ENCODE assay signal across 8 cellular contexts in genomic region chr10:110355922-110356627, GRCh38. TPM values are rescaled to one million over a fixed set of nuclear protein-coding genes. Genes with fewer than 3 reads are reported as not detected.
A peak's percentile ranks its signal among the peaks of the same experiment; 100 is the strongest.
DNase-seq lines count a peak whose midpoint lies in the region; ATAC-seq and TF ChIP-seq lines count a peak whose summit lies in the region.

No MANE protein-coding gene starts in this region.

- WGBS in heart right ventricle, 2 donors = 69 to 81% methylated on average over 9 of the region's 9 CpGs

- in situ Hi-C loops in brain microvascular endothelial cell (cut with HindIII; ENCODE audit: low pct_ligation_motif_present, low sequenced_read_pairs) = no loop called here

- no peaks in the 10 kb centered on the region for H3K36me3 ChIP-seq in brain microvascular endothelial cell (replicated peaks)
- H3K36me3 ChIP-seq in heart right ventricle = no peaks in the 10 kb centered on the region

- peak; percentile 20 for DNase-seq in DMS53 treated with DMSO at 0.1 percent for 48 hours (lab: John Stamatoyannopoulos, UW; ENCODE audit: unreplicated experiment)
- no peak for DNase-seq in chondrocyte (ENCODE audit: low spot score)
- DNase-seq in 8988T = no peak
- DNase-seq in brain microvascular endothelial cell = no peak
- no peak for DNase-seq in heart right ventricle
- no peak for DNase-seq in DMS 273 (lab: John Stamatoyannopoulos, UW; ENCODE audit: unreplicated experiment)

- H3K27ac ChIP-seq in brain microvascular endothelial cell (no peak overlapping the region), heart right ventricle (peak overlapping the region in 2 of 10 donors; percentile 12 to 83)

- peak; percentile 17 for ATAC-seq in GM21447 (IDR thresholded peaks at IDR 0.05; ENCODE audit: unreplicated experiment)
- peak; percentile 2 for ATAC-seq in HG03575 (IDR thresholded peaks at IDR 0.05; ENCODE audit: extremely low read depth, insufficient number of reproducible peaks, low FRiP score, unreplicated experiment)
- ATAC-seq in heart right ventricle = no peak

- H3K4me3 ChIP-seq in brain microvascular endothelial cell (ENCODE audit: low read depth, low read length) = no peak overlapping the region
- peak overlapping the region in 4 of 10 donors; percentile 6 to 20 (median 12) for H3K4me3 ChIP-seq in heart right ventricle

- H3K27ac Mint-ChIP-seq in chondrocyte (ENCODE audit: unreplicated experiment) = peak overlapping the region; percentile 27

- no peaks in the 10 kb centered on the region for H3K9me3 Mint-ChIP-seq in chondrocyte (ENCODE audit: low read depth)

- H3K36me3 Mint-ChIP-seq in chondrocyte (ENCODE audit: low read depth) = no peaks in the 10 kb centered on the region

- H3K4me1 Mint-ChIP-seq in chondrocyte (ENCODE audit: low read depth) = peaks cover 42% of the 10 kb centered on the region

- intact Hi-C loops in heart right ventricle (cut with DNase I) = loop anchor here in 6 of 10 donors (2.0 to 5.0 kb wide), 5 partner anchors 61 to 191 kb away; partner anchors contain the start of gene DUSP5 (in 4 of the 6)

- H3K4me1 ChIP-seq in heart right ventricle = peaks cover 0 to 46% (median 9%) of the 10 kb centered on the region in 9 donors

- H3K4me3 Mint-ChIP-seq in chondrocyte (ENCODE audit: unreplicated experiment) = no peak overlapping the region

- H3K9me3 ChIP-seq in heart right ventricle = no peaks in the 10 kb centered on the region

- H3K27me3 ChIP-seq in brain microvascular endothelial cell (replicated peaks) (no peaks in the 10 kb centered on the region), heart right ventricle (peaks cover 0 to 8% (median 0%) of the 10 kb centered on the region in 7 donors)

- TF ChIP-seq CTCF in chondrocyte (IDR thresholded peaks at IDR 0.05) = no peak
- no peak for TF ChIP-seq CTCF in brain microvascular endothelial cell (IDR thresholded peaks at IDR 0.05; ENCODE audit: low read depth, low read length, missing control alignments)
- no peak for TF ChIP-seq CTCF in heart right ventricle (IDR thresholded peaks at IDR 0.05)

- no peaks in the 10 kb centered on the region for H3K27me3 Mint-ChIP-seq in chondrocyte (ENCODE audit: low read depth)

RNA-seq across cellular contexts. Expression of gene SMNDC1, which starts 51.4 kb away (rescaled TPM):
- total RNA-seq in chondrocyte = 24.9 to 27.5 TPM (median 26.2 TPM) in 3 replicates
- total RNA-seq in heart right ventricle = 10 to 100 TPM; 18.1 to 28.0 (median 22.4) TPM
- polyA plus RNA-seq in heart right ventricle = 10 to 100 TPM; 10.1 to 11.0 TPM

Comparison
In these comparisons a context has a peak if more than half of its experiments do, and no peak if none do; other contexts are left out.
1. ATAC-seq: peak in GM21447 (single experiment) and HG03575 (single experiment); none in heart right ventricle (0 of 8).